3 cellular contexts compared by ENCODE assay signal in the genomic region with DNA sequence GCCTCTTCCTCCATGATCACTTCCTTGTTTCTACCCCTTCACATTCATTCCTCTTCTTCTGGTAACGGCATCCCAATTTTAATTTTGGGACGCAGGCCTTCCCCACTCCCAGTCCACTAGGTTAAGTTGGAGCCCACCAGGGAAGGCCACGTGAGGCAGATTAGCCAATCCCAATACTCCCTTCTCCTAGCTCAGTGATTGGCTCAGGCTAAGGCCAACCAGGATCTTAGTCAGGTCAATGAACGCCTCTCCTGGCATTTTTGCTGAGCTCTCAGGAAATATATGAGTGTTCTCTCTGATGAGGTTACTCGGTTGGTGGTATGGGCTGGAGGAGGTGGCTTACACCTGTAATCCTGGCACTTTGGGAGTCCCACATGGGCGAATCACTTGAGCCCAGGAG.
A peak's percentile ranks its signal among the peaks of the same experiment; 100 is the strongest.
TF ChIP-seq lines count a peak whose summit lies in the region.

No MANE protein-coding gene starts in this region.

TF ChIP-seq in A549, 52 proteins besides CTCF, POLR2A, EP300 and RAD21 (continued from another document):
- TF ChIP-seq CEBPB (IDR thresholded peaks at IDR 0.05) (no peak), FOXS1 (CRISPR knock-in tag; IDR thresholded peaks at IDR 0.05) (no peak), KDM5A (IDR thresholded peaks at IDR 0.05) (no peak)

TF ChIP-seq in HEK293T, 16 proteins besides CTCF, POLR2A, EP300 and RAD21 (continued from another document):
- no peak for TF ChIP-seq LEF1 (IDR thresholded peaks at IDR 0.05; ENCODE audit: borderline replicate concordance)
- TF ChIP-seq NFRKB (IDR thresholded peaks at IDR 0.05): no peak
- no peak; the same call in 1 of the 2 replicates for TF ChIP-seq PKNOX1 (IDR thresholded peaks at IDR 0.05)
- TF ChIP-seq L3MBTL2 (conservative IDR thresholded peaks at IDR 0.05): no peak

TF ChIP-seq in WTC11, 78 proteins besides CTCF, POLR2A, EP300 and RAD21 (continued from another document):
- peak; percentile 65 for TF ChIP-seq USF2 (CRISPR knock-in tag; IDR thresholded peaks at IDR 0.05)
TF ChIP-seq in WTC11: peak in this region for 2.
